Comparison of ENCODE assay signal across 26 cellular contexts in the genomic region with DNA sequence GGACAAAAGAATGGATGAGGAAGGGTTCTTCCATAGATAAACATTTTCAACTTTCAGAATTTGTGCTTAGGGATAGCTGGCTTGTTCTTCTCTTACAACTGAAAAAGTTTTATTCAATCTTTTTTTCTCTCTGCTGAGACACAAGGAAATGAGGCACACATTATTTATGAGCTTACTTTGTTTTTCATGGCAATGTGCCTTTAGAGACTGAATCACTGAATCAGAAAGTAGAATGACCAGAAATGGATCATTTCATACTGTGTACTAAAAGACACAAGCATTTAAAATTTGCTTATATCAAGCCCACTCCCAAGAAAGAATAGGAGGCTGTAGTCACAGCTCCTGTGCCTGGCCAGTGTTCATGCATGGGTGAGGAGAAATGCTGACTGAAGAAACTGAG.
DNase-seq lines count a peak whose midpoint lies in the region; ATAC-seq, FAIRE-seq and TF ChIP-seq lines count a peak whose summit lies in the region.
"Had no signal": no experiment of that assay in that cellular context is flagged by ENCODE, and none has a peak within 500 bp of the region (broad histone marks: within the 10 kb centered on the region; RNA-seq: fewer than 3 reads in every experiment).

No MANE protein-coding gene starts in this region.

- no peaks in the 10 kb centered on the region for H3K9me3 ChIP-seq in astrocyte (ENCODE audit: insufficient read depth, low read depth, low read length)
- H3K9me3 ChIP-seq: left ventricle myocardium inferior, right atrium auricular region, SJCRH30, thyroid gland had no signal

- 0 out of 2 replicates have a peak, but pooled peaks cover 2% of the 10 kb centered on the region for H3K9me2 ChIP-seq in GM23338 (ENCODE audit: insufficient read depth)

- no peak for ATAC-seq in GM23338
- ATAC-seq: activated CD8-positive, alpha-beta T cell treated with anti-CD3 and anti-CD28 coated beads for 36 hours; esophagus mucosa; GM12878; HepG2; stimulated activated memory B cell treated with anti-CD40 and anti-IgM and Interleukin-4, amounts not matched to agents 10 μg/mL and 1 μg/mL and 100 μg/mL, for 72 hours had no signal

- POLR2A ChIA-PET in HEK293T (lab: Yijun Ruan, JAX): no interaction called here

- no peaks in the 10 kb centered on the region for H3F3A ChIP-seq in GM23338 (replicated peaks; ENCODE audit: low read depth)

- H3K9me3 Mint-ChIP-seq in GM23338 (peaks cover 8% of the 10 kb centered on the region; the same call in 2 of the 3 replicates), astrocyte (ENCODE audit: unreplicated experiment) (peaks cover 1% of the 10 kb centered on the region)

- H4K20me1 ChIP-seq in GM23338 (replicated peaks; ENCODE audit: insufficient read depth) (no peaks in the 10 kb centered on the region), astrocyte (ENCODE audit: insufficient read depth, low read length) (no peaks in the 10 kb centered on the region)

- H3K27me3 ChIP-seq in GM23338 (ENCODE audit: insufficient read depth) (no peaks in the 10 kb centered on the region), astrocyte (ENCODE audit: insufficient read depth, low read length) (no peaks in the 10 kb centered on the region)
- H3K27me3 ChIP-seq: right atrium auricular region, SJCRH30, thyroid gland had no signal

- no peak for FAIRE-seq in astrocyte (lab: Jason Lieb, UNC)
- FAIRE-seq: bronchial epithelial cell, GM12878, HepG2 had no signal

- CTCF ChIA-PET in HEK293T (lab: Yijun Ruan, JAX): no interaction called here

- H2AFZ ChIP-seq in GM23338 (0 out of 2 replicates have a peak overlapping the region, but pooled peaks have one; percentile 25), astrocyte (ENCODE audit: low read depth, low read length) (no peak overlapping the region)

- H3K4me3 ChIP-seq in GM23338 (no peak overlapping the region), astrocyte (ENCODE audit: insufficient read depth, low read depth, low read length) (no peak overlapping the region)
- H3K4me3 ChIP-seq: GM12878, HAP-1, left ventricle myocardium inferior, right atrium auricular region, SJCRH30, thyroid gland had no signal

- no peak overlapping the region for H3K27ac Mint-ChIP-seq in GM23338
- H3K27ac Mint-ChIP-seq in astrocyte (ENCODE audit: unreplicated experiment): no peak overlapping the region
- H3K27ac Mint-ChIP-seq: activated CD8-positive, alpha-beta T cell treated with anti-CD3 and anti-CD28 coated beads for 36 hours; activated naive CD8-positive, alpha-beta T cell; B cell; stimulated activated memory B cell treated with anti-CD40 and anti-IgM and Interleukin-4, amounts not matched to agents 10 μg/mL and 1 μg/mL and 100 μg/mL, for 72 hours had no signal

- H3K4me2 ChIP-seq in GM23338 (no peak overlapping the region), astrocyte (ENCODE audit: low read length) (peak overlapping the region; percentile 76)

- no peak overlapping the region for H3K9ac ChIP-seq in astrocyte (ENCODE audit: low read length)

- no peaks in the 10 kb centered on the region for H3K79me2 ChIP-seq in GM23338 (replicated peaks; ENCODE audit: insufficient read depth)
- H3K79me2 ChIP-seq in astrocyte (ENCODE audit: insufficient read depth, low read length): no peaks in the 10 kb centered on the region

- DNase-seq in GM23338 (ENCODE audit: low spot score): no peak
- DNase-seq in astrocyte (ENCODE audit: low read depth): peak; percentile 76
- peak; percentile 15 for DNase-seq in glomerular visceral epithelial cell (ENCODE audit: extremely low spot score)
- peak; percentile 80 for DNase-seq in stromal cell of bone marrow (ENCODE audit: low read depth)
- no peak for DNase-seq in stimulated activated CD4-positive, alpha-beta T cell treated with anti-CD3 and anti-CD28 coated beads, Interleukin-12 subunit alpha, Interleukin-12 subunit beta, amount 100 ng/mL, for 4 hours
- DNase-seq in HEK293T (ENCODE audit: extremely low spot score): no peak
- no peak for DNase-seq in NCI-H146 (lab: John Stamatoyannopoulos, UW)
- DNase-seq: activated CD8-positive, alpha-beta T cell treated with anti-CD3 and anti-CD28 coated beads for 36 hours; GF-D8; glutamatergic neuron; left ventricle myocardium inferior; NCI-H82; nucleus accumbens; OCI-M1; SJCRH30; T-helper 2 cell; thyroid gland had no signal

- H3K27me3 Mint-ChIP-seq in GM23338 (ENCODE audit: insufficient read depth, low read depth, poor library complexity): no peaks in the 10 kb centered on the region
- H3K27me3 Mint-ChIP-seq in astrocyte (ENCODE audit: low read depth, unreplicated experiment): no peaks in the 10 kb centered on the region
- H3K27me3 Mint-ChIP-seq: activated CD8-positive, alpha-beta T cell treated with anti-CD3 and anti-CD28 coated beads for 36 hours; B cell; stimulated activated memory B cell treated with anti-CD40 and anti-IgM and Interleukin-4, amounts not matched to agents 10 μg/mL and 1 μg/mL and 100 μg/mL, for 72 hours had no signal

- no peak overlapping the region for H3K27ac ChIP-seq in GM23338 (ENCODE audit: low read depth)
- H3K27ac ChIP-seq in astrocyte (ENCODE audit: low read depth, low read length): no peak overlapping the region
- H3K27ac ChIP-seq: left ventricle myocardium inferior, right atrium auricular region, SJCRH30, thyroid gland had no signal

- no peaks in the 10 kb centered on the region for H3K36me3 ChIP-seq in GM23338 (ENCODE audit: insufficient read depth)
- no peaks in the 10 kb centered on the region for H3K36me3 ChIP-seq in astrocyte (ENCODE audit: insufficient read depth, low read length)
- H3K36me3 ChIP-seq: HAP-1, left ventricle myocardium inferior, right atrium auricular region, SJCRH30, thyroid gland had no signal

- H3K4me1 Mint-ChIP-seq in GM23338: no peaks in the 10 kb centered on the region
- no peaks in the 10 kb centered on the region for H3K4me1 Mint-ChIP-seq in astrocyte (ENCODE audit: low read depth, unreplicated experiment)
- H3K4me1 Mint-ChIP-seq: B cell; stimulated activated memory B cell treated with anti-CD40 and anti-IgM and Interleukin-4, amounts not matched to agents 10 μg/mL and 1 μg/mL and 100 μg/mL, for 72 hours had no signal

- H3K4me3 Mint-ChIP-seq in GM23338: no peak overlapping the region
- H3K4me3 Mint-ChIP-seq in astrocyte (ENCODE audit: unreplicated experiment): no peak overlapping the region
- H3K4me3 Mint-ChIP-seq: activated CD8-positive, alpha-beta T cell treated with anti-CD3 and anti-CD28 coated beads for 36 hours; activated naive CD8-positive, alpha-beta T cell; B cell; stimulated activated memory B cell treated with anti-CD40 and anti-IgM and Interleukin-4, amounts not matched to agents 10 μg/mL and 1 μg/mL and 100 μg/mL, for 72 hours had no signal

- peaks cover 5% of the 10 kb centered on the region; the same call in 2 of the 3 replicates for H3K36me3 Mint-ChIP-seq in GM23338 (ENCODE audit: low read depth)
- H3K36me3 Mint-ChIP-seq in astrocyte (ENCODE audit: low read depth, unreplicated experiment): no peaks in the 10 kb centered on the region
- H3K36me3 Mint-ChIP-seq: activated naive CD8-positive, alpha-beta T cell; stimulated activated memory B cell treated with anti-CD40 and anti-IgM and Interleukin-4, amounts not matched to agents 10 μg/mL and 1 μg/mL and 100 μg/mL, for 72 hours had no signal

- TF ChIP-seq CTCF in GM23338 (conservative IDR thresholded peaks at IDR 0.05; ENCODE audit: low read depth in 2 of 2) (no peak), astrocyte (IDR thresholded peaks at IDR 0.05; ENCODE audit: insufficient read depth, low read depth, low read length) (no peak)

- H3K4me1 ChIP-seq in GM23338 (ENCODE audit: insufficient read depth) (no peaks in the 10 kb centered on the region), astrocyte (ENCODE audit: insufficient read depth, low read length) (peaks cover 12% of the 10 kb centered on the region)
- H3K4me1 ChIP-seq: HAP-1, left ventricle myocardium inferior, right atrium auricular region, SJCRH30 had no signal

TF ChIP-seq in GM23338, 12 proteins besides CTCF, POLR2A, EP300 and RAD21 (continues in another document):
- TF ChIP-seq CREB1 (CRISPR knock-in tag; IDR thresholded peaks at IDR 0.05; ENCODE audit: low read depth) (no peak), STAT1 (IDR thresholded peaks at IDR 0.05; ENCODE audit: unreplicated experiment) (no peak), ZNF331 (CRISPR knock-in tag; IDR thresholded peaks at IDR 0.05; ENCODE audit: low read depth) (no peak)

TF ChIP-seq in HEK293T, 16 proteins besides CTCF, POLR2A, EP300 and RAD21:
- no peak for TF ChIP-seq SUZ12 (IDR thresholded peaks at IDR 0.05)
- TF ChIP-seq SP1 (IDR thresholded peaks at IDR 0.05): no peak

Comparison
In these comparisons a context has a peak if more than half of its experiments do, and no peak if none do; other contexts are left out.
1. DNase-seq: peak in astrocyte (single experiment), glomerular visceral epithelial cell (single experiment) and stromal cell of bone marrow (single experiment); none in GM23338 (single experiment), stimulated activated CD4-positive, alpha-beta T cell treated with anti-CD3 and anti-CD28 coated beads, Interleukin-12 subunit alpha, Interleukin-12 subunit beta, amount 100 ng/mL, for 4 hours (single experiment), HEK293T (single experiment) and NCI-H146 (single experiment).